In genomic region chr5:39498247-39498952, GRCh38 we compare ENCODE assay signal across 22 cellular contexts.
DNase-seq lines count a peak whose midpoint lies in the region; ATAC-seq, FAIRE-seq and TF ChIP-seq lines count a peak whose summit lies in the region.
"Had no signal": no experiment of that assay in that cellular context is flagged by ENCODE, and none has a peak within 500 bp of the region (broad histone marks: within the 10 kb centered on the region; RNA-seq: fewer than 3 reads in every experiment).

No MANE protein-coding gene starts in this region.

- peak; percentile 55 for DNase-seq in HCEC 1CT
- DNase-seq in NOMO-1 treated with DMSO at 0.1 percent for 48 hours (lab: John Stamatoyannopoulos, UW; ENCODE audit: unreplicated experiment), result peak; percentile 94
- peak; percentile 52 for DNase-seq in astrocyte of the spinal cord (ENCODE audit: low read depth, low spot score)
- no peak for DNase-seq in keratinocyte (ENCODE audit: low read depth, low spot score)
- no peak for DNase-seq in RKO (ENCODE audit: low spot score)
- DNase-seq in heart right ventricle, result no peak
- DNase-seq: activated naive CD4-positive, alpha-beta T cell treated with Interleukin-2 at 50 U/mL for 16 hours; DND-41; left ventricle myocardium superior; NCI-H146; NCI-H526; nephron progenitor cell; SJCRH30; stimulated activated CD4-positive, alpha-beta T cell treated with anti-CD3 and anti-CD28 coated beads, Interleukin-4, amount 100 ng/mL, for 24 hours; upper lobe of right lung had no signal

- H3K27me3 ChIP-seq in keratinocyte (ENCODE audit: control insufficient read depth, extremely low read depth, insufficient read depth, low read length), result no peaks in the 10 kb centered on the region
- no peaks in the 10 kb centered on the region for H3K27me3 ChIP-seq in heart right ventricle
- H3K27me3 ChIP-seq: right atrium auricular region, SJCRH30, upper lobe of right lung had no signal

- no peak overlapping the region for H3K4me2 ChIP-seq in keratinocyte (ENCODE audit: control insufficient read depth, extremely low read depth, insufficient read depth, low read depth, low read length)

- H2AFZ ChIP-seq in keratinocyte (ENCODE audit: control insufficient read depth, low read length), result no peak overlapping the region

- dilution Hi-C loops in keratinocyte (cut with MboI; ENCODE audit: extremely low pct_ligation_motif_present, low sequenced_read_pairs), result no loop called here

- H3K79me2 ChIP-seq in keratinocyte (ENCODE audit: control insufficient read depth, insufficient read depth, low read length), result no peaks in the 10 kb centered on the region

- H3K9ac ChIP-seq in keratinocyte (ENCODE audit: control insufficient read depth, extremely low read depth, insufficient read depth, low read length), result no peak overlapping the region

- no peaks in the 10 kb centered on the region for H3K9me3 ChIP-seq in keratinocyte (ENCODE audit: control insufficient read depth, low read depth, low read length)
- no peaks in the 10 kb centered on the region for H3K9me3 ChIP-seq in heart right ventricle
- H3K9me3 ChIP-seq: right atrium auricular region, SJCRH30, upper lobe of right lung had no signal

- ATAC-seq in GM18517 (IDR thresholded peaks at IDR 0.05; ENCODE audit: unreplicated experiment) (no peak), heart right ventricle (no peak), GM21786 (IDR thresholded peaks at IDR 0.05; ENCODE audit: unreplicated experiment) (no peak)
- ATAC-seq: HepG2, left ventricle myocardium superior, upper lobe of right lung, WTC11 had no signal

- H3K4me1 ChIP-seq in keratinocyte (ENCODE audit: control insufficient read depth, extremely low read depth, insufficient read depth, low read length) (peaks cover 11% of the 10 kb centered on the region), heart right ventricle (peaks cover 0 to 59% (median 25%) of the 10 kb centered on the region in 9 donors)

- WGBS in heart right ventricle, 2 donors, result 66 to 72% methylated on average over 4 of the region's 4 CpGs

- intact Hi-C loops in heart right ventricle (cut with DNase I), result loop anchor here in 1 of 10 donors (5.0 kb wide), 1 partner anchor 71 kb away; no protein-coding TSS in a partner anchor

- no peaks in the 10 kb centered on the region for H3K9me1 ChIP-seq in keratinocyte (ENCODE audit: control insufficient read depth, extremely low read depth, insufficient read depth, low read length)

- in situ Hi-C loops in astrocyte of the spinal cord (cut with HindIII; ENCODE audit: low sequenced_read_pairs), result no loop called here

- TF ChIP-seq CTCF in astrocyte of the spinal cord (IDR thresholded peaks at IDR 0.05; ENCODE audit: low read depth, low read length) (no peak), keratinocyte (optimal IDR thresholded peaks at IDR 0.05 in 1 of 3, IDR thresholded peaks at IDR 0.05 in 1 of 3, conservative IDR thresholded peaks at IDR 0.05 in 1 of 3; ENCODE audit: extremely low read depth in 1 of 3, insufficient read depth in 2 of 3, low read length in 3 of 3) (no peak), heart right ventricle (IDR thresholded peaks at IDR 0.05) (no peak)

- peak; percentile 5 for FAIRE-seq in keratinocyte (lab: Jason Lieb, UNC)
- FAIRE-seq: GM12892, HepG2 had no signal

- no peak overlapping the region for H3K4me3 ChIP-seq in astrocyte of the spinal cord (ENCODE audit: low read depth, low read length)
- H3K4me3 ChIP-seq in keratinocyte (ENCODE audit: control insufficient read depth in 2 of 3, extremely low read depth in 1 of 3, insufficient read depth in 2 of 3, low read depth in 1 of 3, low read length in 3 of 3), result no peak overlapping the region
- no peak overlapping the region for H3K4me3 ChIP-seq in heart right ventricle
- H3K4me3 ChIP-seq: right atrium auricular region, SJCRH30, upper lobe of right lung had no signal

- H4K20me1 ChIP-seq in keratinocyte (ENCODE audit: control insufficient read depth, extremely low read depth, insufficient read depth, low read length), result no peaks in the 10 kb centered on the region

- H3K27ac ChIP-seq in keratinocyte (ENCODE audit: control insufficient read depth, insufficient read depth, low read length), result no peak overlapping the region
- H3K27ac ChIP-seq in heart right ventricle, result no peak overlapping the region
- H3K27ac ChIP-seq: epithelial cell of prostate, right atrium auricular region, SJCRH30, upper lobe of right lung had no signal

- no peaks in the 10 kb centered on the region for H3K36me3 ChIP-seq in keratinocyte (ENCODE audit: control insufficient read depth in 2 of 2, extremely low read depth in 1 of 2, insufficient read depth in 2 of 2, low read length in 2 of 2)
- no peaks in the 10 kb centered on the region for H3K36me3 ChIP-seq in heart right ventricle
- H3K36me3 ChIP-seq: right atrium auricular region, SJCRH30, upper lobe of right lung had no signal

Comparison
In these comparisons a context has a peak if more than half of its experiments do, and no peak if none do; other contexts are left out.
1. DNase-seq: peak in HCEC 1CT (single experiment), NOMO-1 treated with DMSO at 0.1 percent for 48 hours (single experiment) and astrocyte of the spinal cord (single experiment); none in keratinocyte (single experiment), RKO (single experiment) and heart right ventricle (0 of 2).